In the genomic region with DNA sequence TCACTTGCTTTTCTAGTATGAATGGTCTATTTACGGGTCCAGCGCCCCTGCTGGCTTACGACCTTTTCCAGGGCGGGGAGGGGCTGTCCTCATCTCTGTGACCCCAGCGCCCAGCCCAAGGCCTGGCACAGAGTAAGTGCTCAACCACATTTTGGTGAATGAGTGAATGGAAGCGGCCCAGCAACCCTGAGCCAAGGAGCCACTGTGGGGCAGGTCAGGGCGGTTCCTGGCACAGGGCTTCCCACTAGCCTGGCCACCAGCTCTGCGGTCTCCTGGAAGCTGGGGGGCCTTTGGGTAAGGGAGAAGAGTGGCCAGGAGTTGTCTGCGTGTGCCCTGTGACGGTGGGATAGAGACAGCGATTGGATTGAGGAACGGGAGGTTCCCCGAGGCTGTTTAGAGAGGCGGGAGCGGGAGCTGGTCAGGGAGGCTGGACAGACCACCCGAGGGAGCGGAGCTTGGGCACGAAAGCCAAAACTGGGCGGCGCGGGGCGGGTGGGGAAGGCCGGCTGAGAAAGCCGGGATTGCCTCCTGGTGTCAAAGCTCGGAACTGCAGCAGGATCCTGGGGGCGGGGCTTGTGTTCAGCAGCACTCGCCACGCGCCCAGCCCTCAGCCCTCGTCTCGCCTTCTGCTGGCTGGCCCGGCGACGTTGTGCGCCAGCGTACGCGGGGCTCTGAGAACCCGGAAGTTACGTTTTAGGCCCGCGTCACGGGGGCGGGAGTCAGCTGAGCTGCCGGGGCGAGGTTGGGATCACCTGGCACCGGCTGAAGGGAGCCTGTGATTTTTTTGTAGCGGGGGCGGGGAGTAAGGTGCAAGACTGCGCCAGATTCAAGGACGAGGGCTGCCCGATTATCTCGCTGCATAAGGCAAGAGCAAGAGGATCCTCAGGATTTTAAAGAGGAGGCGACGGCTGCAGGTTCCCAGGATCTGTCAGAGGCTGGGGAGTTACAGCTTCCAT, we compare ENCODE assay signal across 8 cellular contexts. TPM values are rescaled to one million over a fixed set of nuclear protein-coding genes. Genes with fewer than 3 reads are reported as not detected.
DNase-seq lines count a peak whose midpoint lies in the region; ATAC-seq, FAIRE-seq and TF ChIP-seq lines count a peak whose summit lies in the region.

A gene with protein sequence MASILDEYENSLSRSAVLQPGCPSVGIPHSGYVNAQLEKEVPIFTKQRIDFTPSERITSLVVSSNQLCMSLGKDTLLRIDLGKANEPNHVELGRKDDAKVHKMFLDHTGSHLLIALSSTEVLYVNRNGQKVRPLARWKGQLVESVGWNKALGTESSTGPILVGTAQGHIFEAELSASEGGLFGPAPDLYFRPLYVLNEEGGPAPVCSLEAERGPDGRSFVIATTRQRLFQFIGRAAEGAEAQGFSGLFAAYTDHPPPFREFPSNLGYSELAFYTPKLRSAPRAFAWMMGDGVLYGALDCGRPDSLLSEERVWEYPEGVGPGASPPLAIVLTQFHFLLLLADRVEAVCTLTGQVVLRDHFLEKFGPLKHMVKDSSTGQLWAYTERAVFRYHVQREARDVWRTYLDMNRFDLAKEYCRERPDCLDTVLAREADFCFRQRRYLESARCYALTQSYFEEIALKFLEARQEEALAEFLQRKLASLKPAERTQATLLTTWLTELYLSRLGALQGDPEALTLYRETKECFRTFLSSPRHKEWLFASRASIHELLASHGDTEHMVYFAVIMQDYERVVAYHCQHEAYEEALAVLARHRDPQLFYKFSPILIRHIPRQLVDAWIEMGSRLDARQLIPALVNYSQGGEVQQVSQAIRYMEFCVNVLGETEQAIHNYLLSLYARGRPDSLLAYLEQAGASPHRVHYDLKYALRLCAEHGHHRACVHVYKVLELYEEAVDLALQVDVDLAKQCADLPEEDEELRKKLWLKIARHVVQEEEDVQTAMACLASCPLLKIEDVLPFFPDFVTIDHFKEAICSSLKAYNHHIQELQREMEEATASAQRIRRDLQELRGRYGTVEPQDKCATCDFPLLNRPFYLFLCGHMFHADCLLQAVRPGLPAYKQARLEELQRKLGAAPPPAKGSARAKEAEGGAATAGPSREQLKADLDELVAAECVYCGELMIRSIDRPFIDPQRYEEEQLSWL (plus strand): TSS at position 718 of the 956 bp plus-strand sequence. CDS start 319 bp downstream, outside the sequence.

- peak within 1 kb of the TSS; percentile 99 for H3K27ac Mint-ChIP-seq in central memory CD8-positive, alpha-beta T cell (ENCODE audit: low read depth)

- peak within 1 kb of the TSS; percentile 100 for H3K4me3 Mint-ChIP-seq in central memory CD8-positive, alpha-beta T cell

- H3K79me2 ChIP-seq in keratinocyte (ENCODE audit: control insufficient read depth, insufficient read depth, low read length), result peaks cover 16% of the 10 kb centered on the region

- dilution Hi-C loops in keratinocyte (cut with MboI; ENCODE audit: extremely low pct_ligation_motif_present, low sequenced_read_pairs), result no loop called here

- H3K9me1 ChIP-seq in keratinocyte (ENCODE audit: control insufficient read depth, extremely low read depth, insufficient read depth, low read length), result no peaks in the 10 kb centered on the region

- H3K4me2 ChIP-seq in keratinocyte (ENCODE audit: control insufficient read depth, extremely low read depth, insufficient read depth, low read depth, low read length), result peak within 1 kb of the TSS; percentile 97

- peak; percentile 91 for ATAC-seq in GM19035 (IDR thresholded peaks at IDR 0.05; ENCODE audit: unreplicated experiment)
- peak; percentile 90 for ATAC-seq in HG03354 (IDR thresholded peaks at IDR 0.05; ENCODE audit: poor library complexity, severe bottlenecking, unreplicated experiment)
- ATAC-seq in central memory CD8-positive, alpha-beta T cell (replicated peaks; ENCODE audit: extremely low read depth, poor library complexity, severe bottlenecking), result peak; percentile 98

- H3K4me1 ChIP-seq in keratinocyte (ENCODE audit: control insufficient read depth, extremely low read depth, insufficient read depth, low read length), result peaks cover 15% of the 10 kb centered on the region

- peaks cover 26% of the 10 kb centered on the region for H3K36me3 Mint-ChIP-seq in central memory CD8-positive, alpha-beta T cell (ENCODE audit: insufficient read depth)

- H3K27ac ChIP-seq in keratinocyte (ENCODE audit: control insufficient read depth, insufficient read depth, low read length), result peak within 1 kb of the TSS; percentile 96

- peak within 1 kb of the TSS; percentile 92 for H2AFZ ChIP-seq in keratinocyte (ENCODE audit: control insufficient read depth, low read length)

- peak; percentile 68 to 98 (median 87) for TF ChIP-seq CTCF in keratinocyte (optimal IDR thresholded peaks at IDR 0.05 in 1 of 3, IDR thresholded peaks at IDR 0.05 in 1 of 3, conservative IDR thresholded peaks at IDR 0.05 in 1 of 3; ENCODE audit: extremely low read depth in 1 of 3, insufficient read depth in 2 of 3, low read length in 3 of 3)

- no peaks in the 10 kb centered on the region for H3K27me3 Mint-ChIP-seq in central memory CD8-positive, alpha-beta T cell

- peak within 1 kb of the TSS; percentile 98 for H3K9ac ChIP-seq in keratinocyte (ENCODE audit: control insufficient read depth, extremely low read depth, insufficient read depth, low read length)

- DNase-seq in AML-193 (lab: John Stamatoyannopoulos, UW) (peak; percentile 91 to 95), NCI-H446 (lab: John Stamatoyannopoulos, UW) (peak; percentile 84 to 97), keratinocyte (ENCODE audit: low read depth, low spot score) (no peak)
- peak; percentile 94 for DNase-seq in activated CD4-positive, CD25-positive, alpha-beta regulatory T cell treated with anti-CD3 and anti-CD28 coated beads, Interleukin-2, amount 50 U/mL, for 16 hours (ENCODE audit: low read depth, low spot score)
- peak; percentile 97 to 100 for DNase-seq in central memory CD8-positive, alpha-beta T cell (ENCODE audit: low spot score in 2 of 2)
- DNase-seq in stimulated activated CD4-positive, alpha-beta T cell treated with anti-CD3 and anti-CD28 coated beads, Interleukin-15, amount 100 ng/mL, for 1 hour (ENCODE audit: low read depth in 1 of 2, low spot score in 1 of 2), result peak; percentile 97 to 100

- H4K20me1 ChIP-seq in keratinocyte (ENCODE audit: control insufficient read depth, extremely low read depth, insufficient read depth, low read length), result no peaks in the 10 kb centered on the region

- no peaks in the 10 kb centered on the region for H3K9me3 ChIP-seq in keratinocyte (ENCODE audit: control insufficient read depth, low read depth, low read length)

- no peaks in the 10 kb centered on the region for H3K9me3 Mint-ChIP-seq in central memory CD8-positive, alpha-beta T cell

- peak within 1 kb of the TSS; percentile 94 to 96 (median 95) for H3K4me3 ChIP-seq in keratinocyte (ENCODE audit: control insufficient read depth in 2 of 3, extremely low read depth in 1 of 3, insufficient read depth in 2 of 3, low read depth in 1 of 3, low read length in 3 of 3)

- H3K36me3 ChIP-seq in keratinocyte (ENCODE audit: control insufficient read depth in 2 of 2, extremely low read depth in 1 of 2, insufficient read depth in 2 of 2, low read length in 2 of 2), result peaks cover 2 to 6% of the 10 kb centered on the region in 2 experiments

- peaks cover 34% of the 10 kb centered on the region for H3K4me1 Mint-ChIP-seq in central memory CD8-positive, alpha-beta T cell

- peak; percentile 65 for FAIRE-seq in keratinocyte (lab: Jason Lieb, UNC)

- no peaks in the 10 kb centered on the region for H3K27me3 ChIP-seq in keratinocyte (ENCODE audit: control insufficient read depth, extremely low read depth, insufficient read depth, low read length)

RNA-seq across cellular contexts. Expression of the gene that starts here (rescaled TPM):
- 11.6 to 21.1 TPM (median 18.2 TPM) in 3 replicates for polyA plus RNA-seq in keratinocyte
- 5.7 TPM for polyA plus RNA-seq in keratinocyte (2011; ENCODE audit: low read depth)
- polyA plus RNA-seq in keratinocyte (2011; cell fraction: cytosol; rRNA removed), result 9.4 and 15.1 TPM in 2 replicates
- polyA plus RNA-seq in keratinocyte (2011; cell fraction: nucleus; rRNA removed), result 29.3 and 35.6 TPM in 2 replicates
- 14.4 and 20.6 TPM in 2 replicates for polyA plus RNA-seq in keratinocyte (2012; ENCODE audit: low replicate concordance)
- 41.6 to 68.4 TPM (median 60.3 TPM) in 3 replicates for polyA minus RNA-seq in keratinocyte
- polyA minus RNA-seq in keratinocyte (2011; cell fraction: cytosol; rRNA and poly(A)+ RNA removed), result 44.7 TPM
- polyA minus RNA-seq in keratinocyte (2011; cell fraction: nucleus; rRNA and poly(A)+ RNA removed), result 59.2 and 60.0 TPM in 2 replicates
